In genomic region chr6:33689879-33690278, GRCh38 we compare ENCODE assay signal across 15 cellular contexts. TPM values are rescaled to one million over a fixed set of nuclear protein-coding genes. Genes with fewer than 3 reads are reported as not detected.
"Had no signal": no experiment of that assay in that cellular context is flagged by ENCODE, and none has a peak within 500 bp of the region (broad histone marks: within the 10 kb centered on the region; RNA-seq: fewer than 3 reads in every experiment).

No MANE protein-coding gene starts in this region.

- DNase-seq: activated CD4-positive, alpha-beta T cell treated with anti-CD3 and anti-CD28 coated beads for 4 hours; activated effector memory CD4-positive, alpha-beta T cell treated with Interleukin-2 at 50 U/mL for 16 hours; brain microvascular endothelial cell; foreskin keratinocyte; heart right ventricle; islet precursor cell; left ventricle myocardium superior; mesendoderm; retina; T-cell; WERI-Rb-1 had no signal

- ATAC-seq: foreskin keratinocyte, heart right ventricle, left ventricle myocardium superior, T-cell had no signal

- H3K4me3 ChIP-seq: dorsolateral prefrontal cortex, heart right ventricle, tibial nerve had no signal

- H3K27ac ChIP-seq: brain microvascular endothelial cell, dorsolateral prefrontal cortex, foreskin keratinocyte, heart right ventricle, tibial nerve, WERI-Rb-1 had no signal

- H3K9me3 Mint-ChIP-seq: T-cell had no signal

- H3K27me3 ChIP-seq: brain microvascular endothelial cell, dorsolateral prefrontal cortex, foreskin keratinocyte, heart right ventricle, tibial nerve had no signal

- H3K4me3 Mint-ChIP-seq: activated naive CD8-positive, alpha-beta T cell; T-cell had no signal

- H3K9me3 ChIP-seq: heart right ventricle, tibial nerve had no signal

- H3K36me3 ChIP-seq: brain microvascular endothelial cell had no signal

- H3K27me3 Mint-ChIP-seq: activated naive CD8-positive, alpha-beta T cell; T-cell had no signal

- FAIRE-seq: endometrium had no signal

- H3K27ac Mint-ChIP-seq: activated naive CD8-positive, alpha-beta T cell had no signal

RNA-seq across cellular contexts. Expression of gene IP6K3, which starts 56.8 kb away (rescaled TPM):
- total RNA-seq: foreskin keratinocyte, T-cell had no signal
- polyA plus RNA-seq: foreskin keratinocyte had no signal
